13 cellular contexts compared by ENCODE assay signal in genomic region chr22:30004689-30005088, GRCh38.
DNase-seq lines count a peak whose midpoint lies in the region; ATAC-seq, FAIRE-seq and TF ChIP-seq lines count a peak whose summit lies in the region.
"Had no signal": no experiment of that assay in that cellular context is flagged by ENCODE, and none has a peak within 500 bp of the region (broad histone marks: within the 10 kb centered on the region; RNA-seq: fewer than 3 reads in every experiment).

No MANE protein-coding gene starts in this region.

- H3K9me3 ChIP-seq in GM23248 (ENCODE audit: low read depth) (no peaks in the 10 kb centered on the region), neutrophil (no peaks in the 10 kb centered on the region), tibial nerve (no peaks in the 10 kb centered on the region)
- H3K9me3 ChIP-seq: gastroesophageal sphincter, suprapubic skin had no signal

- no peaks in the 10 kb centered on the region for H3K27me3 Mint-ChIP-seq in natural killer cell (ENCODE audit: low read depth in 2 of 2)
- H3K27me3 Mint-ChIP-seq: activated CD4-positive, alpha-beta T cell treated with anti-CD3 and anti-CD28 coated beads for 36 hours had no signal

- peak; percentile 52 for FAIRE-seq in bronchial epithelial cell (lab: Jason Lieb, UNC)

- H3K4me3 ChIP-seq in GM23248: no peak overlapping the region
- no peak overlapping the region for H3K4me3 ChIP-seq in bronchial epithelial cell (ENCODE audit: low read depth, low read length)
- no peak overlapping the region for H3K4me3 ChIP-seq in neutrophil (ENCODE audit: low read depth in 1 of 2, low read length in 1 of 2)
- no peak overlapping the region for H3K4me3 ChIP-seq in tibial nerve
- H3K4me3 ChIP-seq: gastroesophageal sphincter, suprapubic skin had no signal

- WGBS in GM23248 (ENCODE audit: low coverage in 1 of 2, low lambda C conversion rate in 2 of 2, missing lambda C conversion rate in 2 of 2), 2 experiments: 19 to 20% methylated on average over 4 of the region's 4 CpGs
- 62 to 65% methylated on average over 4 of the region's 4 CpGs for WGBS in tibial nerve, 2 donors

- H3K27ac Mint-ChIP-seq in natural killer cell: no peak overlapping the region
- H3K27ac Mint-ChIP-seq: activated CD4-positive, alpha-beta T cell treated with anti-CD3 and anti-CD28 coated beads for 36 hours had no signal

- no peaks in the 10 kb centered on the region for H3K27me3 ChIP-seq in GM23248 (replicated peaks; ENCODE audit: insufficient read depth)
- no peaks in the 10 kb centered on the region for H3K27me3 ChIP-seq in bronchial epithelial cell (ENCODE audit: control insufficient read depth, insufficient read depth, low read length)
- no peaks in the 10 kb centered on the region for H3K27me3 ChIP-seq in neutrophil
- no peaks in the 10 kb centered on the region for H3K27me3 ChIP-seq in tibial nerve
- H3K27me3 ChIP-seq: gastroesophageal sphincter, suprapubic skin had no signal

- in situ Hi-C loops in GM23248 (cut with MboI): no loop called here

- peaks cover 4 to 10% of the 10 kb centered on the region in 2 donors for H3K4me1 Mint-ChIP-seq in natural killer cell

- H3K4me3 Mint-ChIP-seq in natural killer cell: no peak overlapping the region
- H3K4me3 Mint-ChIP-seq: activated CD4-positive, alpha-beta T cell treated with anti-CD3 and anti-CD28 coated beads for 36 hours had no signal

- H3K9me2 ChIP-seq in GM23248 (ENCODE audit: insufficient read depth): no peaks in the 10 kb centered on the region

- no peaks in the 10 kb centered on the region for H3K79me2 ChIP-seq in GM23248 (ENCODE audit: insufficient read depth)

- no peak for TF ChIP-seq EP300 in tibial nerve (IDR thresholded peaks at IDR 0.05)

- H2AFZ ChIP-seq in GM23248: no peak overlapping the region

- no peak overlapping the region for H3K4me2 ChIP-seq in GM23248 (ENCODE audit: unreplicated experiment)

- H3K27ac ChIP-seq in GM23248 (no peak overlapping the region), neutrophil (peak overlapping the region; percentile 32), tibial nerve (no peak overlapping the region)
- H3K27ac ChIP-seq: gastroesophageal sphincter, suprapubic skin had no signal

- no peak overlapping the region for H3K9ac ChIP-seq in GM23248

- TF ChIP-seq POLR2A in tibial nerve (IDR thresholded peaks at IDR 0.05): no peak

- no peak for ATAC-seq in GM19452 (IDR thresholded peaks at IDR 0.05; ENCODE audit: unreplicated experiment)
- no peak for ATAC-seq in natural killer cell

- no peaks in the 10 kb centered on the region for H4K20me1 ChIP-seq in GM23248 (ENCODE audit: insufficient read depth)

- intact Hi-C loops in natural killer cell (cut with micrococcal nuclease): loop anchor here (1.0 to 2.0 kb wide), 3 partner anchors 166 to 414 kb away; partner anchors contain the start of gene ASCC2

- H3K9me3 Mint-ChIP-seq in natural killer cell: no peaks in the 10 kb centered on the region

- TF ChIP-seq CTCF in bronchial epithelial cell (IDR thresholded peaks at IDR 0.05; ENCODE audit: insufficient read depth, low read length, severe bottlenecking) (no peak), neutrophil (IDR thresholded peaks at IDR 0.05) (no peak), tibial nerve (IDR thresholded peaks at IDR 0.05) (no peak), natural killer cell (IDR thresholded peaks at IDR 0.05) (no peak)

- H3K36me3 Mint-ChIP-seq in natural killer cell: no peaks in the 10 kb centered on the region

- DNase-seq in GM23248: peak; percentile 43
- peak; percentile 41 for DNase-seq in NCI-H2029 treated with DMSO at 0.1 percent for 48 hours (lab: John Stamatoyannopoulos, UW)
- DNase-seq in bronchial epithelial cell (ENCODE audit: low read depth): no peak
- no peak for DNase-seq in tibial nerve (ENCODE audit: low spot score in 2 of 2)
- DNase-seq in natural killer cell: no peak
- DNase-seq: activated gamma-delta T cell, amniotic stem cell, NCI-H2171 had no signal

- H3K4me1 ChIP-seq in GM23248 (ENCODE audit: insufficient read depth): peaks cover 20% of the 10 kb centered on the region
- H3K4me1 ChIP-seq in neutrophil (ENCODE audit: control insufficient read depth in 1 of 2, insufficient read depth in 1 of 2, low read depth in 1 of 2, low read length in 1 of 2): peaks cover 0 to 5% of the 10 kb centered on the region in 2 experiments
- H3K4me1 ChIP-seq in tibial nerve: peaks cover 0 to 9% (median 0%) of the 10 kb centered on the region in 4 donors

- H3F3A ChIP-seq in GM23248 (ENCODE audit: insufficient read depth): 0 out of 2 replicates have a peak, but pooled peaks cover 3% of the 10 kb centered on the region

- H3K36me3 ChIP-seq in GM23248 (ENCODE audit: low read depth): peaks cover 19% of the 10 kb centered on the region
- H3K36me3 ChIP-seq in bronchial epithelial cell (ENCODE audit: control insufficient read depth, insufficient read depth, low read length): peaks cover 7% of the 10 kb centered on the region
- H3K36me3 ChIP-seq in neutrophil: peaks cover 100% of the 10 kb centered on the region
- peaks cover 0 to 53% (median 8%) of the 10 kb centered on the region in 3 donors for H3K36me3 ChIP-seq in tibial nerve

Comparison
In these comparisons a context has a peak if more than half of its experiments do, and no peak if none do; other contexts are left out.
1. DNase-seq: peak in GM23248 (single experiment) and NCI-H2029 treated with DMSO at 0.1 percent for 48 hours (single experiment); none in bronchial epithelial cell (single experiment), tibial nerve (0 of 2) and natural killer cell (single experiment).